22 cellular contexts compared by ENCODE assay signal in genomic region chr13:69264362-69265334, GRCh38.
DNase-seq lines count a peak whose midpoint lies in the region; ATAC-seq and TF ChIP-seq lines count a peak whose summit lies in the region.
"Had no signal": no experiment of that assay in that cellular context is flagged by ENCODE, and none has a peak within 500 bp of the region (broad histone marks: within the 10 kb centered on the region; RNA-seq: fewer than 3 reads in every experiment).

No MANE protein-coding gene starts in this region.

- no peak for ATAC-seq in activated T-cell treated with anti-CD3 and anti-CD28 coated beads, Interleukin-2, amount 50 U/mL, for 4 hours
- no peak for ATAC-seq in GM18520 (IDR thresholded peaks at IDR 0.05; ENCODE audit: unreplicated experiment)
- ATAC-seq: natural killer cell had no signal

- H3K4me3 ChIP-seq in neural progenitor cell: no peak overlapping the region
- no peak overlapping the region for H3K4me3 ChIP-seq in CD8-positive, alpha-beta memory T cell (ENCODE audit: low read length)
- H3K4me3 ChIP-seq: MG63, tibial nerve had no signal

- CTCF ChIA-PET in CD8-positive, alpha-beta memory T cell (lab: Charles Lee): no interaction called here

- H3K27ac ChIP-seq in neural progenitor cell: no peak overlapping the region
- H3K27ac ChIP-seq in CD8-positive, alpha-beta memory T cell (ENCODE audit: low read depth, low read length): no peak overlapping the region
- H3K27ac ChIP-seq: tibial nerve had no signal

- no peaks in the 10 kb centered on the region for H3K79me2 ChIP-seq in neural progenitor cell (ENCODE audit: low read depth)

- peak; percentile 5 for DNase-seq in DMS153 (lab: John Stamatoyannopoulos, UW)
- no peak for DNase-seq in DMS153 treated with DMSO at 0.1 percent for 48 hours (lab: John Stamatoyannopoulos, UW; ENCODE audit: unreplicated experiment)
- DNase-seq in NCI-H146 treated with DMSO at 0.1 percent for 48 hours (lab: John Stamatoyannopoulos, UW; ENCODE audit: unreplicated experiment): peak; percentile 91
- peak; percentile 11 for DNase-seq in SK-N-DZ (ENCODE audit: low spot score)
- DNase-seq in neural progenitor cell (ENCODE audit: low spot score): no peak
- no peak for DNase-seq in activated T-cell treated with anti-CD3 and anti-CD28 coated beads, Interleukin-2, amount 50 U/mL, for 4 hours
- DNase-seq in CD8-positive, alpha-beta memory T cell: no peak
- DNase-seq: 8988T; activated CD4-positive, alpha-beta T cell treated with anti-CD3 and anti-CD28 coated beads, Interleukin-2, amount 50 U/mL, for 4 hours; activated T-cell treated with anti-CD3 and anti-CD28 coated beads for 4 hours; caudate nucleus; foreskin melanocyte; HCEC 1CT; MG63; natural killer cell; NCI-H187; NK-92 treated with Interleukin-12 subunit alpha and Interleukin-12 subunit beta, amount 100 ng/mL, for 24 hours; posterior cingulate gyrus; stimulated activated naive CD4-positive, alpha-beta T cell treated with Interleukin-2 at 50 U/mL for 16 hours had no signal

- H3K27me3 ChIP-seq in neural progenitor cell: no peaks in the 10 kb centered on the region
- H3K27me3 ChIP-seq in CD8-positive, alpha-beta memory T cell (ENCODE audit: insufficient read depth, low read length, poor library complexity, severe bottlenecking): no peaks in the 10 kb centered on the region
- H3K27me3 ChIP-seq: MG63, tibial nerve had no signal

- no peak overlapping the region for H3K9ac ChIP-seq in neural progenitor cell

- peak overlapping the region; percentile 63 for H3K27ac Mint-ChIP-seq in neural progenitor cell
- H3K27ac Mint-ChIP-seq in CD8-positive, alpha-beta memory T cell: no peak overlapping the region
- H3K27ac Mint-ChIP-seq: B cell, natural killer cell had no signal

- H3K4me1 ChIP-seq in neural progenitor cell: peaks cover 7% of the 10 kb centered on the region
- H3K4me1 ChIP-seq in CD8-positive, alpha-beta memory T cell (ENCODE audit: insufficient read depth, low read length): no peaks in the 10 kb centered on the region
- H3K4me1 ChIP-seq: tibial nerve had no signal

- H3K9me3 Mint-ChIP-seq in neural progenitor cell: peaks cover 6% of the 10 kb centered on the region
- H3K9me3 Mint-ChIP-seq in activated T-cell treated with anti-CD3 and anti-CD28 coated beads, Interleukin-2, amount 50 U/mL, for 4 hours: peaks cover 28% of the 10 kb centered on the region
- H3K9me3 Mint-ChIP-seq in CD8-positive, alpha-beta memory T cell: peaks cover 4 to 29% (median 10%) of the 10 kb centered on the region in 5 donors

- no peaks in the 10 kb centered on the region for H3K36me3 ChIP-seq in neural progenitor cell
- H3K36me3 ChIP-seq in CD8-positive, alpha-beta memory T cell (ENCODE audit: insufficient read depth, low read length): no peaks in the 10 kb centered on the region
- H3K36me3 ChIP-seq: MG63, tibial nerve had no signal

- H3K4me2 ChIP-seq in neural progenitor cell: no peak overlapping the region

- H2AFZ ChIP-seq in neural progenitor cell (replicated peaks): no peak overlapping the region

- no peak overlapping the region for H3K4me3 Mint-ChIP-seq in neural progenitor cell
- H3K4me3 Mint-ChIP-seq in activated T-cell treated with anti-CD3 and anti-CD28 coated beads, Interleukin-2, amount 50 U/mL, for 4 hours: no peak overlapping the region
- no peak overlapping the region for H3K4me3 Mint-ChIP-seq in CD8-positive, alpha-beta memory T cell
- H3K4me3 Mint-ChIP-seq: B cell, natural killer cell had no signal

- H4K20me1 ChIP-seq in neural progenitor cell (ENCODE audit: low read depth): no peaks in the 10 kb centered on the region

- H3F3A ChIP-seq in neural progenitor cell (ENCODE audit: low read depth): no peaks in the 10 kb centered on the region

- H3K27me3 Mint-ChIP-seq in neural progenitor cell (ENCODE audit: insufficient read depth, low read depth): peaks cover 2% of the 10 kb centered on the region
- no peaks in the 10 kb centered on the region for H3K27me3 Mint-ChIP-seq in activated T-cell treated with anti-CD3 and anti-CD28 coated beads, Interleukin-2, amount 50 U/mL, for 4 hours (ENCODE audit: low read depth)
- H3K27me3 Mint-ChIP-seq in CD8-positive, alpha-beta memory T cell: no peaks in the 10 kb centered on the region
- H3K27me3 Mint-ChIP-seq: B cell had no signal

- H3K36me3 Mint-ChIP-seq in neural progenitor cell: no peaks in the 10 kb centered on the region
- no peaks in the 10 kb centered on the region for H3K36me3 Mint-ChIP-seq in activated T-cell treated with anti-CD3 and anti-CD28 coated beads, Interleukin-2, amount 50 U/mL, for 4 hours (ENCODE audit: insufficient read depth)
- H3K36me3 Mint-ChIP-seq in CD8-positive, alpha-beta memory T cell: peaks cover 0 to 2% (median 0%) of the 10 kb centered on the region in 3 donors

- no peaks in the 10 kb centered on the region for H3K9me3 ChIP-seq in neural progenitor cell (ENCODE audit: low read depth)
- peaks cover 7% of the 10 kb centered on the region for H3K9me3 ChIP-seq in CD8-positive, alpha-beta memory T cell (ENCODE audit: low read length)
- H3K9me3 ChIP-seq: MG63 had no signal

- H3K4me1 Mint-ChIP-seq in neural progenitor cell: peaks cover 9% of the 10 kb centered on the region
- H3K4me1 Mint-ChIP-seq in activated T-cell treated with anti-CD3 and anti-CD28 coated beads, Interleukin-2, amount 50 U/mL, for 4 hours (ENCODE audit: low read depth): no peaks in the 10 kb centered on the region
- no peaks in the 10 kb centered on the region for H3K4me1 Mint-ChIP-seq in CD8-positive, alpha-beta memory T cell
- H3K4me1 Mint-ChIP-seq: B cell, natural killer cell had no signal

- TF ChIP-seq CTCF in neural progenitor cell (IDR thresholded peaks at IDR 0.05): no peak

- POLR2A ChIA-PET in CD8-positive, alpha-beta memory T cell (lab: Charles Lee): no interaction called here

Comparison
In these comparisons a context has a peak if more than half of its experiments do, and no peak if none do; other contexts are left out.
1. DNase-seq: peak in DMS153 (single experiment), NCI-H146 treated with DMSO at 0.1 percent for 48 hours (single experiment) and SK-N-DZ (single experiment); none in DMS153 treated with DMSO at 0.1 percent for 48 hours (single experiment), neural progenitor cell (single experiment), activated T-cell treated with anti-CD3 and anti-CD28 coated beads, Interleukin-2, amount 50 U/mL, for 4 hours (single experiment) and CD8-positive, alpha-beta memory T cell (0 of 5).